In genomic region chr7:27210441-27211083, GRCh38 we compare ENCODE assay signal across 8 cellular contexts. TPM values are rescaled to one million over a fixed set of nuclear protein-coding genes. Genes with fewer than 3 reads are reported as not detected.
DNase-seq lines count a peak whose midpoint lies in the region; ATAC-seq and TF ChIP-seq lines count a peak whose summit lies in the region.

No MANE protein-coding gene starts in this region.

- H3K27me3 ChIP-seq in ACC112 (ENCODE audit: insufficient read depth, low read length) = peaks cover 64% of the 10 kb centered on the region

- peaks cover 0 to 16% (median 0%) of the 10 kb centered on the region in 5 experiments for H3K9me3 Mint-ChIP-seq in brain

- H3K79me2 ChIP-seq in ACC112 (ENCODE audit: control insufficient read depth, insufficient read depth, low read length, unreplicated experiment) = no peaks in the 10 kb centered on the region

- no peak overlapping the region for H3K27ac Mint-ChIP-seq in brain

- DNase-seq in RPMI8226 (peak; percentile 46), iris pigment epithelial cell (ENCODE audit: low read depth) (peak; percentile 43)
- DNase-seq in stimulated activated CD4-positive, alpha-beta T cell treated with anti-CD3 and anti-CD28 coated beads, Interleukin-15, amount 100 ng/mL, for 24 hours = peak; percentile 74

- H3K27me3 Mint-ChIP-seq in brain = peaks cover 100% of the 10 kb centered on the region

- ATAC-seq in GM19463 (IDR thresholded peaks at IDR 0.05; ENCODE audit: unreplicated experiment) (peak; percentile 47), GM19328 (IDR thresholded peaks at IDR 0.05; ENCODE audit: unreplicated experiment) (no peak), HG03025 (IDR thresholded peaks at IDR 0.05; ENCODE audit: low FRiP score, unreplicated experiment) (no peak)

- H3K4me3 Mint-ChIP-seq in brain = peak overlapping the region; percentile 61 to 80 (median 62)

- no peak overlapping the region for H3K27ac ChIP-seq in ACC112 (ENCODE audit: low read depth, low read length)

- peak; percentile 66 to 88 for TF ChIP-seq CTCF in brain (conservative IDR thresholded peaks at IDR 0.05)

- H3K4me3 ChIP-seq in ACC112 (ENCODE audit: low read depth, low read length) = peak overlapping the region; percentile 58

- no peaks in the 10 kb centered on the region for H3K36me3 ChIP-seq in ACC112 (ENCODE audit: insufficient read depth, low read length)

- H3K36me3 Mint-ChIP-seq in brain = no peaks in the 10 kb centered on the region

- peak overlapping the region; percentile 80 for H2AFZ ChIP-seq in ACC112 (ENCODE audit: low read length, unreplicated experiment)

- H3K4me1 ChIP-seq in ACC112 (ENCODE audit: control insufficient read depth, insufficient read depth, low read length, unreplicated experiment) = peaks cover 3% of the 10 kb centered on the region

- peaks cover 10% of the 10 kb centered on the region for H3K4me1 Mint-ChIP-seq in brain

RNA-seq across cellular contexts. Expression of gene HOXA13, which starts 10.7 kb away (rescaled TPM):
- polyA plus RNA-seq in brain (ENCODE audit: insufficient read depth, low read depth, low replicate concordance) = 0.54 TPM

RNA-seq across cellular contexts. Expression of gene HOXA11, which starts 25.5 kb away (rescaled TPM):
- polyA plus RNA-seq in brain (ENCODE audit: insufficient read depth, low read depth, low replicate concordance) = 20.1 TPM

RNA-seq across cellular contexts. Expression of gene EVX1, which starts 32.0 kb away (rescaled TPM):
- 0.27 TPM for polyA plus RNA-seq in brain (ENCODE audit: insufficient read depth, low read depth, low replicate concordance)

RNA-seq across cellular contexts. Expression of gene HOXA10, which starts 36.4 kb away (rescaled TPM):
- 62.0 TPM for polyA plus RNA-seq in brain (ENCODE audit: insufficient read depth, low read depth, low replicate concordance)

RNA-seq across cellular contexts. Expression of gene HOXA9, which starts 45.2 kb away (rescaled TPM):
- 1.1 TPM for polyA plus RNA-seq in brain (ENCODE audit: insufficient read depth, low read depth, low replicate concordance)
